ENCODE assay signal across 27 cellular contexts in genomic region chrX:44019911-44020310, GRCh38. TPM values are rescaled to one million over a fixed set of nuclear protein-coding genes. Genes with fewer than 3 reads are reported as not detected.
"Had no signal": no experiment of that assay in that cellular context is flagged by ENCODE, and none has a peak within 500 bp of the region (broad histone marks: within the 10 kb centered on the region; RNA-seq: fewer than 3 reads in every experiment).

No MANE protein-coding gene starts in this region.

- H3K9me3 Mint-ChIP-seq: activated naive CD4-positive, alpha-beta T cell treated with anti-CD3 and anti-CD28 coated beads, Interleukin-2, amount 10 ng/mL, durations not matched to agents 7 days and 5 days; activated naive CD4-positive, alpha-beta T cell treated with anti-CD3 and anti-CD28 coated beads, Interleukin-2, amount 50 U/mL, for 72 hours; activated naive CD8-positive, alpha-beta T cell treated with anti-CD3 and anti-CD28 coated beads, Interleukin-2, amount 10 ng/mL, durations not matched to agents 7 days and 5 days; activated T-helper 1 cell treated with anti-CD3 and anti-CD28 coated beads, Interleukin-12 subunit alpha, Interleukin-12 subunit beta, Interleukin-2, Interleukin-4 antibody, amounts not matched to agents 30 ng/mL and 10 ng/mL and 1 ng/mL, durations not matched to agents 14 hours and 24 hours and 36 hours had no signal

- H3K4me3 Mint-ChIP-seq: activated naive CD4-positive, alpha-beta T cell treated with anti-CD3 and anti-CD28 coated beads, Interleukin-2, amount 10 ng/mL, durations not matched to agents 7 days and 5 days; activated naive CD8-positive, alpha-beta T cell treated with anti-CD3 and anti-CD28 coated beads, Interleukin-2, amount 10 ng/mL, durations not matched to agents 7 days and 5 days; activated T-helper 1 cell treated with anti-CD3 and anti-CD28 coated beads, Interleukin-12 subunit alpha, Interleukin-12 subunit beta, Interleukin-2, Interleukin-4 antibody, amounts not matched to agents 30 ng/mL and 10 ng/mL and 1 ng/mL, durations not matched to agents 14 hours and 24 hours and 36 hours had no signal

- H3K27me3 Mint-ChIP-seq: activated naive CD4-positive, alpha-beta T cell treated with anti-CD3 and anti-CD28 coated beads, Interleukin-2, amount 10 ng/mL, durations not matched to agents 7 days and 5 days; activated naive CD8-positive, alpha-beta T cell treated with anti-CD3 and anti-CD28 coated beads, Interleukin-2, amount 10 ng/mL, durations not matched to agents 7 days and 5 days had no signal

- H3K4me1 Mint-ChIP-seq: activated naive CD8-positive, alpha-beta T cell treated with anti-CD3 and anti-CD28 coated beads, Interleukin-2, amount 10 ng/mL, durations not matched to agents 7 days and 5 days had no signal

- H3K36me3 Mint-ChIP-seq: activated naive CD4-positive, alpha-beta T cell treated with anti-CD3 and anti-CD28 coated beads, Interleukin-2, amount 10 ng/mL, durations not matched to agents 7 days and 5 days; activated naive CD4-positive, alpha-beta T cell treated with anti-CD3 and anti-CD28 coated beads, Interleukin-2, amount 50 U/mL, for 72 hours; activated naive CD8-positive, alpha-beta T cell treated with anti-CD3 and anti-CD28 coated beads, Interleukin-2, amount 10 ng/mL, durations not matched to agents 7 days and 5 days had no signal

- H3K27ac Mint-ChIP-seq: activated naive CD4-positive, alpha-beta T cell treated with anti-CD3 and anti-CD28 coated beads, Interleukin-2, amount 10 ng/mL, durations not matched to agents 7 days and 5 days; activated naive CD4-positive, alpha-beta T cell treated with anti-CD3 and anti-CD28 coated beads, Interleukin-2, amount 50 U/mL, for 72 hours; activated naive CD8-positive, alpha-beta T cell treated with anti-CD3 and anti-CD28 coated beads, Interleukin-2, amount 10 ng/mL, durations not matched to agents 7 days and 5 days; activated T-helper 1 cell treated with anti-CD3 and anti-CD28 coated beads, Interleukin-12 subunit alpha, Interleukin-12 subunit beta, Interleukin-2, Interleukin-4 antibody, amounts not matched to agents 30 ng/mL and 10 ng/mL and 1 ng/mL, durations not matched to agents 14 hours and 24 hours and 36 hours had no signal

- H3K27ac ChIP-seq: brain microvascular endothelial cell, epithelial cell of prostate, esophagus squamous epithelium, gastroesophageal sphincter, heart right ventricle had no signal

- DNase-seq: activated CD4-positive, alpha-beta T cell treated with anti-CD3 and anti-CD28 coated beads for 4 hours; activated CD4-positive, alpha-beta T cell treated with anti-CD3 and anti-CD28 coated beads, Interleukin-2, amount 50 U/mL, for 1 hour; activated CD4-positive, alpha-beta T cell treated with anti-CD3 and anti-CD28 coated beads, Interleukin-2, amount 50 U/mL, for 48 hours; activated CD4-positive, CD25-positive, alpha-beta regulatory T cell; activated CD4-positive, CD25-positive, alpha-beta regulatory T cell treated with anti-CD3 and anti-CD28 coated beads, Interleukin-2, amount 50 U/mL, for 72 hours; activated CD8-positive, alpha-beta memory T cell treated with anti-CD3 and anti-CD28 coated beads, Interleukin-2, amount 50 U/mL, for 48 hours; activated gamma-delta T cell; activated naive CD4-positive, alpha-beta T cell; activated naive CD4-positive, alpha-beta T cell treated with anti-CD3 and anti-CD28 coated beads, Interleukin-2, amount 10 ng/mL, durations not matched to agents 7 days and 5 days; activated naive CD8-positive, alpha-beta T cell treated with anti-CD3 and anti-CD28 coated beads, Interleukin-2, amount 10 ng/mL, durations not matched to agents 7 days and 5 days; activated T-cell treated with anti-CD3 and anti-CD28 coated beads for 4 hours; activated T-cell treated with anti-CD3 and anti-CD28 coated beads, Interleukin-2, amount 50 U/mL, for 48 hours; anterior cingulate cortex; brain microvascular endothelial cell; cortex of kidney; dermis blood vessel endothelial cell; effector CD4-positive, alpha-beta T cell; esophagus squamous epithelium; heart right ventricle; T-helper 2 cell had no signal

- ATAC-seq: gastroesophageal sphincter, heart right ventricle had no signal

RNA-seq across cellular contexts. Expression of gene NDP, which starts 46.7 kb away (rescaled TPM):
- total RNA-seq: activated naive CD4-positive, alpha-beta T cell treated with anti-CD3 and anti-CD28 coated beads, Interleukin-2, amount 50 U/mL, for 72 hours; activated naive CD8-positive, alpha-beta T cell treated with anti-CD3 and anti-CD28 coated beads, Interleukin-2, amount 10 ng/mL, durations not matched to agents 7 days and 5 days; activated T-helper 1 cell treated with anti-CD3 and anti-CD28 coated beads, Interleukin-12 subunit alpha, Interleukin-12 subunit beta, Interleukin-2, Interleukin-4 antibody, amounts not matched to agents 30 ng/mL and 10 ng/mL and 1 ng/mL, durations not matched to agents 14 hours and 24 hours and 36 hours; astrocyte; bronchial epithelial cell; dermis blood vessel endothelial cell; esophagus squamous epithelium; gastroesophageal sphincter; T-helper 1 cell treated with Interleukin-12 subunit alpha and Interleukin-12 subunit beta and Interleukin-4 antibody, amounts not matched to agents 30 ng/mL and 1 ng/mL, for 36 hours had no signal
